1 cellular context compared by ENCODE assay signal in genomic region chr7:142933092-142933475, GRCh38.
A peak's percentile ranks its signal among the peaks of the same experiment; 100 is the strongest.
TF ChIP-seq lines count a peak whose summit lies in the region.

No MANE protein-coding gene starts in this region.

TF ChIP-seq in K562, 482 proteins besides CTCF, POLR2A, EP300 and RAD21:
- TF ChIP-seq ARID4B (CRISPR knock-in tag; IDR thresholded peaks at IDR 0.05) (0 out of 2 replicates have a peak, but pooled peaks have one; percentile 22), ZBTB34 (CRISPR knock-in tag; IDR thresholded peaks at IDR 0.05) (no peak), FOXA3 (CRISPR knock-in tag; conservative IDR thresholded peaks at IDR 0.05 in 1 of 2, IDR thresholded peaks at IDR 0.05 in 1 of 2) (peak in 1 of 2 experiments; percentile 31; a peak in 1 of 4 replicates), ETV1 (tag; conservative IDR thresholded peaks at IDR 0.05; ENCODE audit: low read depth) (no peak)
TF ChIP-seq in K562: peak in this region for 2.
